ENCODE assay signal across 21 cellular contexts in the genomic region with DNA sequence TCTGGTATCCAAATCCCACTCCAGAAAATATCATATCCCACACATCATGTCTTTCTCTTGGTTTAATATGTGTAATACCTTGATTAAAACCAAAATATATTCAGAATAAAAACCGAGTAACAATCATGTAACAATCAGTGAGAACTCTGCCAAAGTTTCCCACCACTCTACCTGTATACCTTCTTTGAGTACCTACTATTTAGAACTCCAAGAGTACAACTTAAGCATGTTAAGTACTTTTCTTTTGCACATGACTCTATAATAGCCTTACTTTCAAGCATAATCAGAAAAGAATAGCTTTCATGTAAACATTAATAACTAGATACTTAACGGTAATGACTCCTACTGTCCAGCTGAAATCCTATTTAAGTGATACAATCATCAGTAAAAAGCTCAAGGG.
DNase-seq lines count a peak whose midpoint lies in the region; ATAC-seq and TF ChIP-seq lines count a peak whose summit lies in the region.
"Had no signal": no experiment of that assay in that cellular context is flagged by ENCODE, and none has a peak within 500 bp of the region (broad histone marks: within the 10 kb centered on the region; RNA-seq: fewer than 3 reads in every experiment).

No MANE protein-coding gene starts in this region.

- no peak overlapping the region for H3K9ac ChIP-seq in H9 (ENCODE audit: extremely low read depth, insufficient read length, low read length)

- WGBS in H9 (ENCODE audit: extremely low coverage, insufficient read length, low lambda C conversion rate) = no CpG with 5 or more reads among the region's 2 CpGs

- H2AK5ac ChIP-seq in H9 (ENCODE audit: insufficient read length, low read length) = no peak overlapping the region

- no peak overlapping the region for H2BK20ac ChIP-seq in H9 (ENCODE audit: low read depth, low read length, poor library complexity, severe bottlenecking)

- H3K27me3 Mint-ChIP-seq in Caco-2 (ENCODE audit: insufficient read depth, unreplicated experiment) = no peaks in the 10 kb centered on the region
- no peaks in the 10 kb centered on the region; the same call in 1 of the 2 replicates for H3K27me3 Mint-ChIP-seq in HFFc6 (ENCODE audit: insufficient read depth)
- H3K27me3 Mint-ChIP-seq in H9 (ENCODE audit: low read depth) = no peaks in the 10 kb centered on the region

- DNase-seq in Caco-2 = no peak
- no peak for DNase-seq in HFFc6
- DNase-seq in left lung = no peak
- no peak for DNase-seq in osteoblast (ENCODE audit: insufficient read length, low spot score, missing footprints)
- no peak for DNase-seq in stimulated activated CD4-positive, alpha-beta T cell treated with anti-CD3 and anti-CD28 coated beads, Interleukin-2, amount 100 ng/mL, for 48 hours
- DNase-seq in NCI-H2081 treated with DMSO at 0.1 percent for 48 hours (lab: John Stamatoyannopoulos, UW) = no peak
- DNase-seq in H9 = no peak
- DNase-seq: activated CD8-positive, alpha-beta T cell treated with anti-CD3 and anti-CD28 coated beads, Interleukin-2, amount 10 ng/mL, durations not matched to agents 7 days and 5 days; activated naive CD4-positive, alpha-beta T cell treated with anti-CD3 and anti-CD28 coated beads, Interleukin-2, amount 50 U/mL, for 16 hours; activated T-cell treated with anti-CD3 and anti-CD28 coated beads, Interleukin-2, amount 50 U/mL, for 4 hours; CD8-positive, alpha-beta T cell; DMS53; left ventricle myocardium superior; NCI-H187 treated with DMSO at 0.1 percent for 48 hours; NK-92 treated with Interleukin-12 subunit alpha and Interleukin-12 subunit beta, amount 100 ng/mL, for 24 hours; pancreas had no signal

- no peaks in the 10 kb centered on the region for H3K27me3 ChIP-seq in Caco-2 (replicated peaks; ENCODE audit: control insufficient read depth, insufficient read depth, low read length)
- H3K27me3 ChIP-seq in left lung = no peaks in the 10 kb centered on the region
- no peaks in the 10 kb centered on the region for H3K27me3 ChIP-seq in osteoblast (ENCODE audit: insufficient read depth, low read length)
- no peaks in the 10 kb centered on the region for H3K27me3 ChIP-seq in H9 (ENCODE audit: insufficient read depth, low read length)
- H3K27me3 ChIP-seq: ascending aorta, pancreas, sigmoid colon had no signal

- H2BK5ac ChIP-seq in H9 (ENCODE audit: insufficient read length, low read length) = no peak overlapping the region

- H3K27ac ChIP-seq in left lung (peak overlapping the region in 1 of 2 donors; percentile 64), osteoblast (ENCODE audit: low read depth, low read length) (peak overlapping the region; percentile 56), H9 (ENCODE audit: insufficient read length, low read depth, low read length) (no peak overlapping the region)
- H3K27ac ChIP-seq: pancreas, thoracic aorta had no signal

- H3K36me3 ChIP-seq in Caco-2 (ENCODE audit: control insufficient read depth, insufficient read depth, low read length) = no peaks in the 10 kb centered on the region
- no peaks in the 10 kb centered on the region for H3K36me3 ChIP-seq in left lung
- H3K36me3 ChIP-seq in osteoblast (ENCODE audit: insufficient read depth, low read length) = no peaks in the 10 kb centered on the region
- H3K36me3 ChIP-seq: ascending aorta, HAP-1, pancreas, sigmoid colon, thoracic aorta had no signal

- no peak overlapping the region for H3K23ac ChIP-seq in H9 (ENCODE audit: insufficient read length, low read depth, low read length)

- peaks cover 25% of the 10 kb centered on the region for H3K4me1 ChIP-seq in Caco-2
- peaks cover 13 to 51% of the 10 kb centered on the region in 2 donors for H3K4me1 ChIP-seq in left lung
- peaks cover 28% of the 10 kb centered on the region for H3K4me1 ChIP-seq in osteoblast (ENCODE audit: insufficient read depth, low read length)
- H3K4me1 ChIP-seq in H9 (ENCODE audit: insufficient read depth, low read length) = no peaks in the 10 kb centered on the region

- H3K79me1 ChIP-seq in H9 (ENCODE audit: insufficient read depth, low read depth, low read length, poor library complexity, severe bottlenecking) = peaks cover 3% of the 10 kb centered on the region

- H3K27ac Mint-ChIP-seq in Caco-2 (ENCODE audit: unreplicated experiment) (peak overlapping the region; percentile 31), HFFc6 (peak overlapping the region; percentile 64), H9 (peak overlapping the region in 1 of 3 experiments; percentile 0; a peak in 1 of 7 replicates)
- H3K27ac Mint-ChIP-seq: activated CD8-positive, alpha-beta T cell treated with anti-CD3 and anti-CD28 coated beads, Interleukin-2, amount 10 ng/mL, durations not matched to agents 7 days and 5 days; CD8-positive, alpha-beta T cell; stimulated activated effector memory CD8-positive, alpha-beta T cell treated with anti-CD3 and anti-CD28 coated beads, Interleukin-12 subunit alpha, Interleukin-12 subunit beta, amount 100 ng/mL, for 72 hours had no signal

- H3K9me3 Mint-ChIP-seq in Caco-2 (ENCODE audit: unreplicated experiment) = no peaks in the 10 kb centered on the region
- H3K9me3 Mint-ChIP-seq in HFFc6 = no peaks in the 10 kb centered on the region
- H3K9me3 Mint-ChIP-seq in H9 = no peaks in the 10 kb centered on the region
- H3K9me3 Mint-ChIP-seq: activated T-cell treated with anti-CD3 and anti-CD28 coated beads, Interleukin-2, amount 50 U/mL, for 4 hours; CD8-positive, alpha-beta T cell; stimulated activated effector memory CD8-positive, alpha-beta T cell treated with anti-CD3 and anti-CD28 coated beads, Interleukin-12 subunit alpha, Interleukin-12 subunit beta, amount 100 ng/mL, for 72 hours had no signal

- no peak overlapping the region for H4K91ac ChIP-seq in H9 (ENCODE audit: insufficient read length, low read depth, low read length)

- peak overlapping the region; percentile 13 for H3K4me3 Mint-ChIP-seq in Caco-2 (ENCODE audit: unreplicated experiment)
- H3K4me3 Mint-ChIP-seq in HFFc6 = peak overlapping the region; percentile 10; the same call in 1 of the 2 replicates
- H3K4me3 Mint-ChIP-seq in H9 = no peak overlapping the region
- H3K4me3 Mint-ChIP-seq: activated CD8-positive, alpha-beta T cell treated with anti-CD3 and anti-CD28 coated beads, Interleukin-2, amount 10 ng/mL, durations not matched to agents 7 days and 5 days; activated T-cell treated with anti-CD3 and anti-CD28 coated beads, Interleukin-2, amount 50 U/mL, for 4 hours; CD8-positive, alpha-beta T cell; stimulated activated effector memory CD8-positive, alpha-beta T cell treated with anti-CD3 and anti-CD28 coated beads, Interleukin-12 subunit alpha, Interleukin-12 subunit beta, amount 100 ng/mL, for 72 hours had no signal

- H3K9me3 ChIP-seq in Caco-2 = no peaks in the 10 kb centered on the region
- no peaks in the 10 kb centered on the region for H3K9me3 ChIP-seq in left lung
- no peaks in the 10 kb centered on the region for H3K9me3 ChIP-seq in osteoblast (ENCODE audit: low read depth, low read length)
- H3K9me3 ChIP-seq in H9 (ENCODE audit: control insufficient read depth, low read depth, low read length) = no peaks in the 10 kb centered on the region
- H3K9me3 ChIP-seq: ascending aorta, HAP-1, pancreas, sigmoid colon, thoracic aorta had no signal

- no peak overlapping the region for H3K56ac ChIP-seq in H9 (ENCODE audit: insufficient read length, low read depth, low read length)

- ATAC-seq in left lung = peak; percentile 77
- ATAC-seq: activated CD8-positive, alpha-beta T cell treated with anti-CD3 and anti-CD28 coated beads, Interleukin-2, amount 10 ng/mL, durations not matched to agents 7 days and 5 days; CD8-positive, alpha-beta T cell had no signal

- H3K4me3 ChIP-seq in Caco-2 (ENCODE audit: low read depth, low read length) = no peak overlapping the region
- no peak overlapping the region for H3K4me3 ChIP-seq in left lung
- no peak overlapping the region for H3K4me3 ChIP-seq in osteoblast (ENCODE audit: insufficient read depth, low read length)
- H3K4me3 ChIP-seq: ascending aorta, HAP-1, pancreas, sigmoid colon, thoracic aorta had no signal

- H3K18ac ChIP-seq in H9 (ENCODE audit: insufficient read length, low read depth, low read length) = no peak overlapping the region

- no peak overlapping the region for H3K14ac ChIP-seq in H9 (ENCODE audit: insufficient read depth, low read length)

- H2BK15ac ChIP-seq in H9 (ENCODE audit: low read depth, low read length) = no peak overlapping the region

- CTCF ChIA-PET in Caco-2 (lab: Charles Lee) = interaction anchor here (0.6 to 1.2 kb wide), 2 partner anchors 39 to 865 kb away, joined by 3 read pairs; no protein-coding TSS in a partner anchor

- POLR2A ChIA-PET in Caco-2 (lab: Charles Lee) = no interaction called here

- H4K5ac ChIP-seq in H9 (ENCODE audit: insufficient read length, low read depth, low read length) = no peak overlapping the region

- H3K36me3 Mint-ChIP-seq in Caco-2 (ENCODE audit: insufficient read depth, unreplicated experiment) (peaks cover 6% of the 10 kb centered on the region), HFFc6 (ENCODE audit: low read depth) (no peaks in the 10 kb centered on the region), H9 (ENCODE audit: insufficient read depth in 1 of 3, low read depth in 3 of 3) (no peaks in the 10 kb centered on the region)
- H3K36me3 Mint-ChIP-seq: CD8-positive, alpha-beta T cell; stimulated activated effector memory CD8-positive, alpha-beta T cell treated with anti-CD3 and anti-CD28 coated beads, Interleukin-12 subunit alpha, Interleukin-12 subunit beta, amount 100 ng/mL, for 72 hours had no signal

- H4K20me1 ChIP-seq in osteoblast (ENCODE audit: insufficient read depth, low read length) (peaks cover 67% of the 10 kb centered on the region), H9 (ENCODE audit: control insufficient read depth, insufficient read depth, insufficient read length) (no peaks in the 10 kb centered on the region)

- H2BK12ac ChIP-seq in H9 (ENCODE audit: insufficient read length, low read depth, low read length) = no peak overlapping the region

- no peak overlapping the region for H3T11ph ChIP-seq in H9 (ENCODE audit: low read length)

- H3K79me2 ChIP-seq in osteoblast (ENCODE audit: insufficient read depth, low read length) (peaks cover 97% of the 10 kb centered on the region), H9 (ENCODE audit: insufficient read depth, low read length) (no peaks in the 10 kb centered on the region)

- BruUV-seq in Caco-2 (replicated peaks; lab: Mats Ljungman, UMichigan) = no TSS peak

- no peak overlapping the region for H4K8ac ChIP-seq in H9 (replicated peaks; ENCODE audit: insufficient read length, low read depth, low read length)

- no peaks in the 10 kb centered on the region for H3K23me2 ChIP-seq in H9 (ENCODE audit: insufficient read length, low read depth, low read length, poor library complexity, severe bottlenecking)

- H3K4me1 Mint-ChIP-seq in Caco-2 (ENCODE audit: low read depth, unreplicated experiment) (peaks cover 18% of the 10 kb centered on the region), HFFc6 (ENCODE audit: low read depth) (peaks cover 70% of the 10 kb centered on the region), H9 (peaks cover 4 to 5% of the 10 kb centered on the region in 2 experiments)

- no peak overlapping the region for H2AFZ ChIP-seq in osteoblast (ENCODE audit: low read length)
- H2AFZ ChIP-seq in H9 (ENCODE audit: low read length) = no peak overlapping the region

- intact Hi-C loops in Caco-2 (cut with micrococcal nuclease; ENCODE audit: unreplicated experiment) (no loop called here), left lung (cut with DNase I) (no loop called here)

- no peak overlapping the region for H2BK120ac ChIP-seq in H9 (ENCODE audit: low read depth, low read length, poor library complexity, severe bottlenecking)

- no peak for TF ChIP-seq CTCF in Caco-2 (IDR thresholded peaks at IDR 0.05; ENCODE audit: insufficient read depth in 1 of 2, low read depth in 1 of 2, low read length in 1 of 2, severe bottlenecking in 1 of 2, unreplicated experiment in 1 of 2)
- no peak for TF ChIP-seq CTCF in HFFc6 (IDR thresholded peaks at IDR 0.05)
- TF ChIP-seq CTCF in left lung (IDR thresholded peaks at IDR 0.05) = no peak
- TF ChIP-seq CTCF in osteoblast (IDR thresholded peaks at IDR 0.05; ENCODE audit: extremely low read depth, low read depth, low read length) = no peak
- no peak for TF ChIP-seq CTCF in H9 (conservative IDR thresholded peaks at IDR 0.05)

- peak overlapping the region; percentile 23 for H3K4me2 ChIP-seq in osteoblast (ENCODE audit: insufficient read depth, low read length)
- no peak overlapping the region for H3K4me2 ChIP-seq in H9 (ENCODE audit: insufficient read depth, insufficient read length, low read length)

- H3K4ac ChIP-seq in H9 (ENCODE audit: low read depth, low read length) = no peak overlapping the region

Comparison
In these comparisons a context has a peak if more than half of its experiments do, and no peak if none do; other contexts are left out.
1. H3K4me3 Mint-ChIP-seq: peak in Caco-2 (single experiment) and HFFc6 (single experiment); none in H9 (0 of 2).